In genomic region chr11:80595011-80595410, GRCh38 we compare ENCODE assay signal across 18 cellular contexts.
A peak's percentile ranks its signal among the peaks of the same experiment; 100 is the strongest.
DNase-seq lines count a peak whose midpoint lies in the region; ATAC-seq, FAIRE-seq and TF ChIP-seq lines count a peak whose summit lies in the region.
"Had no signal": no experiment of that assay in that cellular context is flagged by ENCODE, and none has a peak within 500 bp of the region (broad histone marks: within the 10 kb centered on the region; RNA-seq: fewer than 3 reads in every experiment).

No MANE protein-coding gene starts in this region.

- H3K36me3 ChIP-seq in RWPE2 (ENCODE audit: low read depth) (no peaks in the 10 kb centered on the region), fibroblast of lung (ENCODE audit: control insufficient read depth, insufficient read depth, low read length) (no peaks in the 10 kb centered on the region), pancreas (no peaks in the 10 kb centered on the region)
- H3K36me3 ChIP-seq: BLaER1, transverse colon had no signal

- H2AFZ ChIP-seq in fibroblast of lung (ENCODE audit: low read length), result no peak overlapping the region

- no peak overlapping the region for H3K9ac ChIP-seq in fibroblast of lung (ENCODE audit: insufficient read depth, low read length)
- H3K9ac ChIP-seq: BLaER1 had no signal

- intact Hi-C loops in pancreas (cut with DNase I), result no loop called here

- H3K27ac ChIP-seq in RWPE2 (ENCODE audit: poor library complexity, severe bottlenecking), result peak overlapping the region; percentile 73
- H3K27ac ChIP-seq in fibroblast of lung (ENCODE audit: insufficient read depth, low read length), result no peak overlapping the region
- no peak overlapping the region for H3K27ac ChIP-seq in pancreas
- H3K27ac ChIP-seq: BLaER1, dorsolateral prefrontal cortex had no signal

- H3K4me2 ChIP-seq in fibroblast of lung (ENCODE audit: extremely low read depth, insufficient read depth, low read length), result no peak overlapping the region
- H3K4me2 ChIP-seq: BLaER1 had no signal

- TF ChIP-seq CTCF in RWPE2 (IDR thresholded peaks at IDR 0.05; ENCODE audit: poor library complexity, severe bottlenecking), result no peak
- TF ChIP-seq CTCF in fibroblast of lung (conservative IDR thresholded peaks at IDR 0.05 in 1 of 2, IDR thresholded peaks at IDR 0.05 in 1 of 2; ENCODE audit: low read depth in 1 of 2, low read length in 2 of 2), result no peak
- TF ChIP-seq CTCF in pancreas (IDR thresholded peaks at IDR 0.05), result no peak

- H3K9me3 ChIP-seq in RWPE2 (ENCODE audit: severe bottlenecking) (no peaks in the 10 kb centered on the region), fibroblast of lung (ENCODE audit: control insufficient read depth, insufficient read depth, low read depth, low read length) (no peaks in the 10 kb centered on the region), pancreas (no peaks in the 10 kb centered on the region)
- H3K9me3 ChIP-seq: BLaER1, transverse colon had no signal

- no peaks in the 10 kb centered on the region for H3K27me3 ChIP-seq in RWPE2 (ENCODE audit: insufficient read depth, poor library complexity, severe bottlenecking)
- no peaks in the 10 kb centered on the region for H3K27me3 ChIP-seq in fibroblast of lung (ENCODE audit: control insufficient read depth, insufficient read depth, low read length)
- no peaks in the 10 kb centered on the region for H3K27me3 ChIP-seq in pancreas
- H3K27me3 ChIP-seq: BLaER1, dorsolateral prefrontal cortex, transverse colon had no signal

- peak; percentile 79 for ATAC-seq in RWPE2 (ENCODE audit: low read depth)
- ATAC-seq in pancreas, result peak; percentile 58 to 89 (median 79)
- no peak for ATAC-seq in HG03108 (IDR thresholded peaks at IDR 0.05; ENCODE audit: unreplicated experiment)
- no peak for ATAC-seq in HG03159 (IDR thresholded peaks at IDR 0.05; ENCODE audit: unreplicated experiment)
- no peak for ATAC-seq in GM19397 (IDR thresholded peaks at IDR 0.05; ENCODE audit: unreplicated experiment)
- ATAC-seq: T-helper 17 cell had no signal

- H3K4me1 ChIP-seq in RWPE2 (ENCODE audit: insufficient read depth, poor library complexity, severe bottlenecking) (peaks cover 20% of the 10 kb centered on the region), fibroblast of lung (ENCODE audit: control insufficient read depth, extremely low read depth, insufficient read depth, low read length) (no peaks in the 10 kb centered on the region), pancreas (peaks cover 0 to 7% (median 5%) of the 10 kb centered on the region in 3 donors)
- H3K4me1 ChIP-seq: BLaER1 had no signal

- no peak for FAIRE-seq in pancreas (lab: Jason Lieb, UNC)
- FAIRE-seq: GM12892 had no signal

- DNase-seq in HS-27A (ENCODE audit: low read depth), result peak; percentile 65
- DNase-seq in RWPE2 (ENCODE audit: low spot score), result no peak
- peak; percentile 66 to 90 for DNase-seq in fibroblast of lung (ENCODE audit: low read depth in 2 of 2)
- no peak for DNase-seq in pancreas
- no peak for DNase-seq in kidney glomerular epithelial cell (lab: John Stamatoyannopoulos, UW)
- DNase-seq: activated CD4-positive, alpha-beta T cell treated with anti-CD3 and anti-CD28 coated beads, Interleukin-2, amount 50 U/mL, for 1 hour; activated T-cell treated with anti-CD3 and anti-CD28 coated beads, Interleukin-2, amount 50 U/mL, for 48 hours; dorsolateral prefrontal cortex; foreskin melanocyte; KBM-7; NCI-H345; T-helper 17 cell; transverse colon had no signal

- no peaks in the 10 kb centered on the region for H4K20me1 ChIP-seq in fibroblast of lung (ENCODE audit: control insufficient read depth, extremely low read depth, insufficient read depth, low read length)
- H4K20me1 ChIP-seq: BLaER1 had no signal

- WGBS in pancreas, 2 donors, result 5 to 7% methylated on average over 4 of the region's 4 CpGs

- H3K4me3 ChIP-seq in RWPE2 (ENCODE audit: severe bottlenecking) (no peak overlapping the region), fibroblast of lung (replicated peaks in 1 of 4; ENCODE audit: control extremely low read depth in 1 of 4, insufficient read depth in 1 of 4, low read depth in 3 of 4, low read length in 4 of 4) (no peak overlapping the region), pancreas (no peak overlapping the region)
- H3K4me3 ChIP-seq: BLaER1, dorsolateral prefrontal cortex, transverse colon had no signal

- H3K79me2 ChIP-seq in fibroblast of lung (ENCODE audit: control insufficient read depth, insufficient read depth, low read length), result no peaks in the 10 kb centered on the region

Comparison
In these comparisons a context has a peak if more than half of its experiments do, and no peak if none do; other contexts are left out.
1. DNase-seq: peak in HS-27A (single experiment) and fibroblast of lung (2 of 2); none in RWPE2 (single experiment), pancreas (0 of 6) and kidney glomerular epithelial cell (single experiment).
2. ATAC-seq: peak in RWPE2 (single experiment) and pancreas (4 of 4); none in HG03108 (single experiment), HG03159 (single experiment) and GM19397 (single experiment).